1 cellular context compared by ENCODE assay signal in the genomic region with DNA sequence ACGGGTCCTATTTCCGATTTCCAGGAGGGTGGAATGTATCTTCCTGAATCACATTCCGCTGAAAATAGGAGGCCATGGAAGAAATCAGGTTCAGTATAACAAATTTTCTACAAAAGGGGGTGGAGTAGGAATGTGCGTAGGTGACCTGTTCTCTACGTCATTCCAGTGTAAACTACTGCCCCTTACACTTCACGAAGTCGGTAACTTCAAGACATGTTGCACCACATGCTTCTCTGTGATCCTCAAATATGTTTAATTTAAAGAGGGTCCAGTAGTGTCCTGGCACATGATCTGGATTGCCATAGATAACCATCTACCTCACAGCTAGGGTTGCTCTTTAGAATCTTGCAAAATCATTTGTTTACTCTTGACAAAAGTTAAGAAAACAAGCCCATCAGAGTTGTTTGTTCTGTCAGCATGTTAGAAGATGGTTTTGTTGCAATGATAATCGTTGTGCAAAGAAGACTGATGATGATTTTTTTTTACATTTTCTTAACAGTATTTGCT.
A peak's percentile ranks its signal among the peaks of the same experiment; 100 is the strongest.
TF ChIP-seq lines count a peak whose summit lies in the region.

No MANE protein-coding gene starts in this region.

TF ChIP-seq in HepG2, 621 proteins besides CTCF, POLR2A, EP300 and RAD21 (continued from another document and continues in another):
- no peak for TF ChIP-seq FOSL1 (CRISPR knock-in tag; IDR thresholded peaks at IDR 0.05; ENCODE audit: borderline replicate concordance)
- no peak for TF ChIP-seq ZNF343 (CRISPR knock-in tag; IDR thresholded peaks at IDR 0.05)
- TF ChIP-seq RAD51 (IDR thresholded peaks at IDR 0.05; ENCODE audit: borderline replicate concordance): no peak
- TF ChIP-seq TP53 (CRISPR knock-in tag; conservative IDR thresholded peaks at IDR 0.05): no peak
- TF ChIP-seq ZNF607 (CRISPR knock-in tag; IDR thresholded peaks at IDR 0.05; ENCODE audit: borderline replicate concordance): peak; percentile 76; the same call in 1 of the 2 replicates
- no peak for TF ChIP-seq SP1 (IDR thresholded peaks at IDR 0.05)
- TF ChIP-seq SP1 (CRISPR knock-in tag; IDR thresholded peaks at IDR 0.05): no peak
- TF ChIP-seq ZMYM4 (CRISPR knock-in tag; IDR thresholded peaks at IDR 0.05): peak; percentile 99
- TF ChIP-seq PAX8 (CRISPR knock-in tag; IDR thresholded peaks at IDR 0.05; ENCODE audit: borderline replicate concordance): no peak
- TF ChIP-seq, protein P1, sequence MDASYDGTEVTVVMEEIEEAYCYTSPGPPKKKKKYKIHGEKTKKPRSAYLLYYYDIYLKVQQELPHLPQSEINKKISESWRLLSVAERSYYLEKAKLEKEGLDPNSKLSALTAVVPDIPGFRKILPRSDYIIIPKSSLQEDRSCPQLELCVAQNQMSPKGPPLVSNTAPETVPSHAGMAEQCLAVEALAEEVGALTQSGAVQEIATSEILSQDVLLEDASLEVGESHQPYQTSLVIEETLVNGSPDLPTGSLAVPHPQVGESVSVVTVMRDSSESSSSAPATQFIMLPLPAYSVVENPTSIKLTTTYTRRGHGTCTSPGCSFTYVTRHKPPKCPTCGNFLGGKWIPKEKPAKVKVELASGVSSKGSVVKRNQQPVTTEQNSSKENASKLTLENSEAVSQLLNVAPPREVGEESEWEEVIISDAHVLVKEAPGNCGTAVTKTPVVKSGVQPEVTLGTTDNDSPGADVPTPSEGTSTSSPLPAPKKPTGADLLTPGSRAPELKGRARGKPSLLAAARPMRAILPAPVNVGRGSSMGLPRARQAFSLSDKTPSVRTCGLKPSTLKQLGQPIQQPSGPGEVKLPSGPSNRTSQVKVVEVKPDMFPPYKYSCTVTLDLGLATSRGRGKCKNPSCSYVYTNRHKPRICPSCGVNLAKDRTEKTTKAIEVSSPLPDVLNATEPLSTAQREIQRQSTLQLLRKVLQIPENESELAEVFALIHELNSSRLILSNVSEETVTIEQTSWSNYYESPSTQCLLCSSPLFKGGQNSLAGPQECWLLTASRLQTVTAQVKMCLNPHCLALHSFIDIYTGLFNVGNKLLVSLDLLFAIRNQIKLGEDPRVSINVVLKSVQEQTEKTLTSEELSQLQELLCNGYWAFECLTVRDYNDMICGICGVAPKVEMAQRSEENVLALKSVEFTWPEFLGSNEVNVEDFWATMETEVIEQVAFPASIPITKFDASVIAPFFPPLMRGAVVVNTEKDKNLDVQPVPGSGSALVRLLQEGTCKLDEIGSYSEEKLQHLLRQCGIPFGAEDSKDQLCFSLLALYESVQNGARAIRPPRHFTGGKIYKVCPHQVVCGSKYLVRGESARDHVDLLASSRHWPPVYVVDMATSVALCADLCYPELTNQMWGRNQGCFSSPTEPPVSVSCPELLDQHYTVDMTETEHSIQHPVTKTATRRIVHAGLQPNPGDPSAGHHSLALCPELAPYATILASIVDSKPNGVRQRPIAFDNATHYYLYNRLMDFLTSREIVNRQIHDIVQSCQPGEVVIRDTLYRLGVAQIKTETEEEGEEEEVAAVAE (CRISPR knock-in tag; IDR thresholded peaks at IDR 0.05; ENCODE audit: borderline replicate concordance): peak; percentile 77; the same call in 1 of the 2 replicates
- no peak for TF ChIP-seq ZNF891 (CRISPR knock-in tag; IDR thresholded peaks at IDR 0.05)
- TF ChIP-seq, protein P2, sequence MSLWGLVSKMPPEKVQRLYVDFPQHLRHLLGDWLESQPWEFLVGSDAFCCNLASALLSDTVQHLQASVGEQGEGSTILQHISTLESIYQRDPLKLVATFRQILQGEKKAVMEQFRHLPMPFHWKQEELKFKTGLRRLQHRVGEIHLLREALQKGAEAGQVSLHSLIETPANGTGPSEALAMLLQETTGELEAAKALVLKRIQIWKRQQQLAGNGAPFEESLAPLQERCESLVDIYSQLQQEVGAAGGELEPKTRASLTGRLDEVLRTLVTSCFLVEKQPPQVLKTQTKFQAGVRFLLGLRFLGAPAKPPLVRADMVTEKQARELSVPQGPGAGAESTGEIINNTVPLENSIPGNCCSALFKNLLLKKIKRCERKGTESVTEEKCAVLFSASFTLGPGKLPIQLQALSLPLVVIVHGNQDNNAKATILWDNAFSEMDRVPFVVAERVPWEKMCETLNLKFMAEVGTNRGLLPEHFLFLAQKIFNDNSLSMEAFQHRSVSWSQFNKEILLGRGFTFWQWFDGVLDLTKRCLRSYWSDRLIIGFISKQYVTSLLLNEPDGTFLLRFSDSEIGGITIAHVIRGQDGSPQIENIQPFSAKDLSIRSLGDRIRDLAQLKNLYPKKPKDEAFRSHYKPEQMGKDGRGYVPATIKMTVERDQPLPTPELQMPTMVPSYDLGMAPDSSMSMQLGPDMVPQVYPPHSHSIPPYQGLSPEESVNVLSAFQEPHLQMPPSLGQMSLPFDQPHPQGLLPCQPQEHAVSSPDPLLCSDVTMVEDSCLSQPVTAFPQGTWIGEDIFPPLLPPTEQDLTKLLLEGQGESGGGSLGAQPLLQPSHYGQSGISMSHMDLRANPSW (CRISPR knock-in tag; IDR thresholded peaks at IDR 0.05; ENCODE audit: borderline replicate concordance): no peak
- no peak for TF ChIP-seq ZNF382 (CRISPR knock-in tag; IDR thresholded peaks at IDR 0.05; ENCODE audit: borderline replicate concordance)
- TF ChIP-seq, protein P3, sequence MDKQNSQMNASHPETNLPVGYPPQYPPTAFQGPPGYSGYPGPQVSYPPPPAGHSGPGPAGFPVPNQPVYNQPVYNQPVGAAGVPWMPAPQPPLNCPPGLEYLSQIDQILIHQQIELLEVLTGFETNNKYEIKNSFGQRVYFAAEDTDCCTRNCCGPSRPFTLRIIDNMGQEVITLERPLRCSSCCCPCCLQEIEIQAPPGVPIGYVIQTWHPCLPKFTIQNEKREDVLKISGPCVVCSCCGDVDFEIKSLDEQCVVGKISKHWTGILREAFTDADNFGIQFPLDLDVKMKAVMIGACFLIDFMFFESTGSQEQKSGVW (CRISPR knock-in tag; IDR thresholded peaks at IDR 0.05; ENCODE audit: borderline replicate concordance): no peak
- TF ChIP-seq ERF (CRISPR knock-in tag; IDR thresholded peaks at IDR 0.05): peak; percentile 94; the same call in 1 of the 2 replicates
- TF ChIP-seq KAT8 (CRISPR knock-in tag; IDR thresholded peaks at IDR 0.05): peak; percentile 69; the same call in 1 of the 2 replicates
- peak; percentile 96 for TF ChIP-seq FOXO1 (CRISPR knock-in tag; IDR thresholded peaks at IDR 0.05)
- TF ChIP-seq, protein P4, sequence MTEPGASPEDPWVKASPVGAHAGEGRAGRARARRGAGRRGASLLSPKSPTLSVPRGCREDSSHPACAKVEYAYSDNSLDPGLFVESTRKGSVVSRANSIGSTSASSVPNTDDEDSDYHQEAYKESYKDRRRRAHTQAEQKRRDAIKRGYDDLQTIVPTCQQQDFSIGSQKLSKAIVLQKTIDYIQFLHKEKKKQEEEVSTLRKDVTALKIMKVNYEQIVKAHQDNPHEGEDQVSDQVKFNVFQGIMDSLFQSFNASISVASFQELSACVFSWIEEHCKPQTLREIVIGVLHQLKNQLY (CRISPR knock-in tag; IDR thresholded peaks at IDR 0.05): peak; percentile 84; the same call in 1 of the 2 replicates
- no peak for TF ChIP-seq NR1H2 (CRISPR knock-in tag; IDR thresholded peaks at IDR 0.05; ENCODE audit: borderline replicate concordance, low read depth)
- peak; percentile 79 for TF ChIP-seq RARA (CRISPR knock-in tag; IDR thresholded peaks at IDR 0.05)
- TF ChIP-seq NFRKB (IDR thresholded peaks at IDR 0.05): no peak
- peak; percentile 57; the same call in 1 of the 2 replicates for TF ChIP-seq ZNF12 (CRISPR knock-in tag; IDR thresholded peaks at IDR 0.05)
- TF ChIP-seq NPAS2 (CRISPR knock-in tag; IDR thresholded peaks at IDR 0.05; ENCODE audit: borderline replicate concordance): no peak
- TF ChIP-seq SYNCRIP (IDR thresholded peaks at IDR 0.05; ENCODE audit: insufficient read depth, low read depth, low read length): no peak
- TF ChIP-seq EED (CRISPR knock-in tag; IDR thresholded peaks at IDR 0.05): no peak
- peak; percentile 84 for TF ChIP-seq CREB1 (IDR thresholded peaks at IDR 0.05)
- TF ChIP-seq CREB1 (CRISPR knock-in tag; IDR thresholded peaks at IDR 0.05): peak; percentile 96
- 0 out of 2 replicates have a peak, but pooled peaks have one; percentile 23 for TF ChIP-seq ZMYM2 (CRISPR knock-in tag; IDR thresholded peaks at IDR 0.05)
- TF ChIP-seq, protein P5, sequence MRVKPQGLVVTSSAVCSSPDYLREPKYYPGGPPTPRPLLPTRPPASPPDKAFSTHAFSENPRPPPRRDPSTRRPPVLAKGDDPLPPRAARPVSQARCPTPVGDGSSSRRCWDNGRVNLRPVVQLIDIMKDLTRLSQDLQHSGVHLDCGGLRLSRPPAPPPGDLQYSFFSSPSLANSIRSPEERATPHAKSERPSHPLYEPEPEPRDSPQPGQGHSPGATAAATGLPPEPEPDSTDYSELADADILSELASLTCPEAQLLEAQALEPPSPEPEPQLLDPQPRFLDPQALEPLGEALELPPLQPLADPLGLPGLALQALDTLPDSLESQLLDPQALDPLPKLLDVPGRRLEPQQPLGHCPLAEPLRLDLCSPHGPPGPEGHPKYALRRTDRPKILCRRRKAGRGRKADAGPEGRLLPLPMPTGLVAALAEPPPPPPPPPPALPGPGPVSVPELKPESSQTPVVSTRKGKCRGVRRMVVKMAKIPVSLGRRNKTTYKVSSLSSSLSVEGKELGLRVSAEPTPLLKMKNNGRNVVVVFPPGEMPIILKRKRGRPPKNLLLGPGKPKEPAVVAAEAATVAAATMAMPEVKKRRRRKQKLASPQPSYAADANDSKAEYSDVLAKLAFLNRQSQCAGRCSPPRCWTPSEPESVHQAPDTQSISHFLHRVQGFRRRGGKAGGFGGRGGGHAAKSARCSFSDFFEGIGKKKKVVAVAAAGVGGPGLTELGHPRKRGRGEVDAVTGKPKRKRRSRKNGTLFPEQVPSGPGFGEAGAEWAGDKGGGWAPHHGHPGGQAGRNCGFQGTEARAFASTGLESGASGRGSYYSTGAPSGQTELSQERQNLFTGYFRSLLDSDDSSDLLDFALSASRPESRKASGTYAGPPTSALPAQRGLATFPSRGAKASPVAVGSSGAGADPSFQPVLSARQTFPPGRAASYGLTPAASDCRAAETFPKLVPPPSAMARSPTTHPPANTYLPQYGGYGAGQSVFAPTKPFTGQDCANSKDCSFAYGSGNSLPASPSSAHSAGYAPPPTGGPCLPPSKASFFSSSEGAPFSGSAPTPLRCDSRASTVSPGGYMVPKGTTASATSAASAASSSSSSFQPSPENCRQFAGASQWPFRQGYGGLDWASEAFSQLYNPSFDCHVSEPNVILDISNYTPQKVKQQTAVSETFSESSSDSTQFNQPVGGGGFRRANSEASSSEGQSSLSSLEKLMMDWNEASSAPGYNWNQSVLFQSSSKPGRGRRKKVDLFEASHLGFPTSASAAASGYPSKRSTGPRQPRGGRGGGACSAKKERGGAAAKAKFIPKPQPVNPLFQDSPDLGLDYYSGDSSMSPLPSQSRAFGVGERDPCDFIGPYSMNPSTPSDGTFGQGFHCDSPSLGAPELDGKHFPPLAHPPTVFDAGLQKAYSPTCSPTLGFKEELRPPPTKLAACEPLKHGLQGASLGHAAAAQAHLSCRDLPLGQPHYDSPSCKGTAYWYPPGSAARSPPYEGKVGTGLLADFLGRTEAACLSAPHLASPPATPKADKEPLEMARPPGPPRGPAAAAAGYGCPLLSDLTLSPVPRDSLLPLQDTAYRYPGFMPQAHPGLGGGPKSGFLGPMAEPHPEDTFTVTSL (CRISPR knock-in tag; IDR thresholded peaks at IDR 0.05; ENCODE audit: borderline replicate concordance): peak; percentile 99
- TF ChIP-seq, protein P6, sequence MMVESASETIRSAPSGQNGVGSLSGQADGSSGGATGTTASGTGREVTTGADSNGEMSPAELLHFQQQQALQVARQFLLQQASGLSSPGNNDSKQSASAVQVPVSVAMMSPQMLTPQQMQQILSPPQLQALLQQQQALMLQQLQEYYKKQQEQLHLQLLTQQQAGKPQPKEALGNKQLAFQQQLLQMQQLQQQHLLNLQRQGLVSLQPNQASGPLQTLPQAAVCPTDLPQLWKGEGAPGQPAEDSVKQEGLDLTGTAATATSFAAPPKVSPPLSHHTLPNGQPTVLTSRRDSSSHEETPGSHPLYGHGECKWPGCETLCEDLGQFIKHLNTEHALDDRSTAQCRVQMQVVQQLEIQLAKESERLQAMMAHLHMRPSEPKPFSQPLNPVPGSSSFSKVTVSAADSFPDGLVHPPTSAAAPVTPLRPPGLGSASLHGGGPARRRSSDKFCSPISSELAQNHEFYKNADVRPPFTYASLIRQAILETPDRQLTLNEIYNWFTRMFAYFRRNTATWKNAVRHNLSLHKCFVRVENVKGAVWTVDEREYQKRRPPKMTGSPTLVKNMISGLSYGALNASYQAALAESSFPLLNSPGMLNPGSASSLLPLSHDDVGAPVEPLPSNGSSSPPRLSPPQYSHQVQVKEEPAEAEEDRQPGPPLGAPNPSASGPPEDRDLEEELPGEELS (CRISPR knock-in tag; IDR thresholded peaks at IDR 0.05): peak; percentile 99
- no peak for TF ChIP-seq ZNF841 (CRISPR knock-in tag; IDR thresholded peaks at IDR 0.05; ENCODE audit: borderline replicate concordance)
- TF ChIP-seq NONO (IDR thresholded peaks at IDR 0.05): no peak
- peak; percentile 81 for TF ChIP-seq NONO (CRISPR knock-in tag; conservative IDR thresholded peaks at IDR 0.05)
- TF ChIP-seq ZNF292 (CRISPR knock-in tag; IDR thresholded peaks at IDR 0.05; ENCODE audit: borderline replicate concordance, low read depth): peak; percentile 63; the same call in 1 of the 2 replicates
- TF ChIP-seq DPF2 (CRISPR knock-in tag; IDR thresholded peaks at IDR 0.05; ENCODE audit: borderline replicate concordance, low read depth): peak; percentile 89
- peak; percentile 96 for TF ChIP-seq ZNF331 (CRISPR knock-in tag; IDR thresholded peaks at IDR 0.05)
- TF ChIP-seq TAF1 (CRISPR knock-in tag; IDR thresholded peaks at IDR 0.05): no peak
- peak; percentile 98 for TF ChIP-seq SP140L (CRISPR knock-in tag; IDR thresholded peaks at IDR 0.05; ENCODE audit: borderline replicate concordance)
- no peak for TF ChIP-seq ZNF839 (CRISPR knock-in tag; IDR thresholded peaks at IDR 0.05; ENCODE audit: borderline replicate concordance)
- TF ChIP-seq NFKB2 (CRISPR knock-in tag; IDR thresholded peaks at IDR 0.05; ENCODE audit: borderline replicate concordance): no peak
- no peak for TF ChIP-seq ZNF441 (CRISPR knock-in tag; IDR thresholded peaks at IDR 0.05; ENCODE audit: borderline replicate concordance)
- TF ChIP-seq THAP11 (CRISPR knock-in tag; IDR thresholded peaks at IDR 0.05): peak; percentile 86
- 0 out of 2 replicates have a peak, but pooled peaks have one; percentile 22 for TF ChIP-seq ZNF879 (CRISPR knock-in tag; IDR thresholded peaks at IDR 0.05)
- TF ChIP-seq TOE1 (CRISPR knock-in tag; IDR thresholded peaks at IDR 0.05): peak; percentile 92; the same call in 1 of the 2 replicates
- TF ChIP-seq, protein P7, sequence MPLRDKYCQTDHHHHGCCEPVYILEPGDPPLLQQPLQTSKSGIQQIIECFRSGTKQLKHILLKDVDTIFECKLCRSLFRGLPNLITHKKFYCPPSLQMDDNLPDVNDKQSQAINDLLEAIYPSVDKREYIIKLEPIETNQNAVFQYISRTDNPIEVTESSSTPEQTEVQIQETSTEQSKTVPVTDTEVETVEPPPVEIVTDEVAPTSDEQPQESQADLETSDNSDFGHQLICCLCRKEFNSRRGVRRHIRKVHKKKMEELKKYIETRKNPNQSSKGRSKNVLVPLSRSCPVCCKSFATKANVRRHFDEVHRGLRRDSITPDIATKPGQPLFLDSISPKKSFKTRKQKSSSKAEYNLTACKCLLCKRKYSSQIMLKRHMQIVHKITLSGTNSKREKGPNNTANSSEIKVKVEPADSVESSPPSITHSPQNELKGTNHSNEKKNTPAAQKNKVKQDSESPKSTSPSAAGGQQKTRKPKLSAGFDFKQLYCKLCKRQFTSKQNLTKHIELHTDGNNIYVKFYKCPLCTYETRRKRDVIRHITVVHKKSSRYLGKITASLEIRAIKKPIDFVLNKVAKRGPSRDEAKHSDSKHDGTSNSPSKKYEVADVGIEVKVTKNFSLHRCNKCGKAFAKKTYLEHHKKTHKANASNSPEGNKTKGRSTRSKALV (CRISPR knock-in tag; IDR thresholded peaks at IDR 0.05): peak; percentile 34; the same call in 1 of the 2 replicates
- TF ChIP-seq FOXC1 (CRISPR knock-in tag; IDR thresholded peaks at IDR 0.05; ENCODE audit: borderline replicate concordance): no peak
- TF ChIP-seq ZNF556 (CRISPR knock-in tag; IDR thresholded peaks at IDR 0.05; ENCODE audit: borderline replicate concordance): peak; percentile 86; the same call in 1 of the 2 replicates
